Comparison of ENCODE assay signal across 16 cellular contexts in genomic region chr17:518047-518735, GRCh38.
"Had no signal": no experiment of that assay in that cellular context is flagged by ENCODE, and none has a peak within 500 bp of the region (broad histone marks: within the 10 kb centered on the region; RNA-seq: fewer than 3 reads in every experiment).

No MANE protein-coding gene starts in this region.

- FAIRE-seq: pancreas had no signal

- H3K27ac ChIP-seq: dorsolateral prefrontal cortex, foreskin keratinocyte, pancreas, tibial artery, uterus, WERI-Rb-1 had no signal

- H3K27me3 ChIP-seq: dorsolateral prefrontal cortex, foreskin keratinocyte, pancreas, tibial artery, uterus had no signal

- H3K9me3 ChIP-seq: pancreas, tibial artery, uterus had no signal

- H3K4me1 ChIP-seq: foreskin keratinocyte, pancreas, uterus had no signal

- ATAC-seq: activated naive CD4-positive, alpha-beta T cell treated with anti-CD3 and anti-CD28 coated beads, Interleukin-2, amount 50 U/mL, for 72 hours; foreskin keratinocyte; pancreas; stimulated activated naive CD8-positive, alpha-beta T cell treated with anti-CD3 and anti-CD28 coated beads, Interleukin-15, Interleukin-2, amounts not matched to agents 100 U/mL and 50 U/mL, for 24 hours had no signal

- DNase-seq: activated CD4-positive, alpha-beta T cell treated with anti-CD3 and anti-CD28 coated beads for 1 hour; activated CD4-positive, alpha-beta T cell treated with anti-CD3 and anti-CD28 coated beads, Interleukin-2, amount 50 U/mL, for 48 hours; activated gamma-delta T cell; dorsolateral prefrontal cortex; foreskin keratinocyte; immature natural killer cell; midbrain; pancreas; stimulated activated CD4-positive, alpha-beta T cell treated with anti-CD3 and anti-CD28 coated beads, Interleukin-2, amount 100 ng/mL, for 24 hours; stimulated activated naive CD8-positive, alpha-beta T cell treated with anti-CD3 and anti-CD28 coated beads, Interleukin-15, Interleukin-2, amounts not matched to agents 100 U/mL and 50 U/mL, for 24 hours; substantia nigra; tibial artery; uterus; WERI-Rb-1 had no signal

- H3K36me3 ChIP-seq: uterus had no signal

- H3K4me3 ChIP-seq: dorsolateral prefrontal cortex, lung, pancreas, tibial artery, uterus had no signal
